1 cellular context compared by ENCODE assay signal in genomic region chr14:25049559-25050493, GRCh38.
TF ChIP-seq lines count a peak whose summit lies in the region.

STXBP6 (minus strand) TSS chr14:25050147; CDS start chr14:24974818, 75,329 bp downstream.

TF ChIP-seq in GM12878, 131 proteins besides CTCF, POLR2A, EP300 and RAD21 (continued from another document):
- TF ChIP-seq BCLAF1 (IDR thresholded peaks at IDR 0.05) (no peak), ZBTB11 (CRISPR knock-in tag; IDR thresholded peaks at IDR 0.05) (no peak), DPF2 (IDR thresholded peaks at IDR 0.05) (peak; percentile 79), MTA2 (IDR thresholded peaks at IDR 0.05; ENCODE audit: low read depth) (no peak), ZBED1 (IDR thresholded peaks at IDR 0.05; ENCODE audit: borderline replicate concordance) (no peak)
